In the genomic region with DNA sequence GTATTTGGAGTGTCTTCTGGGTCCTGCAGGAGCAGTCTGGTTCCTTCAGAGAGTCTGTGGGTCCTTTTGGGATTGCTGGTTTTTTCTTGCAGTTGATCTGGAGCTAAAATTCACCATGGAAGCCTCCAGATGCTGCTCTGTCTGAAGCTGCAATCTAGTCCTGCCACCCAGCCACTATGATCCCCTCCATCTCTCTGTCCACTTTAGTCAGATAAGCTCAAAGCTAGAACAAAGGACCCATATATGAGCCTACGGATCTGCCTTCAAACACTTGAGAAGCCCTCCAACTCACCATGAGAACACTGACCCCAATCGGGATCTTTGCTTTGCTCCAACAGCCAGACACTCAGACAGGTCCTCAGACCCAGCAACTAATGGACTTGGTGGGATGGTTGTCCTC, we compare ENCODE assay signal across 13 cellular contexts. TPM values are rescaled to one million over a fixed set of nuclear protein-coding genes. Genes with fewer than 3 reads are reported as not detected.
DNase-seq lines count a peak whose midpoint lies in the region; ATAC-seq and TF ChIP-seq lines count a peak whose summit lies in the region.
"Had no signal": no experiment of that assay in that cellular context is flagged by ENCODE, and none has a peak within 500 bp of the region (broad histone marks: within the 10 kb centered on the region; RNA-seq: fewer than 3 reads in every experiment).

No MANE protein-coding gene starts in this region.

- peaks cover 1% of the 10 kb centered on the region for H3K27me3 Mint-ChIP-seq in endodermal cell (ENCODE audit: insufficient read depth)
- peaks cover 21% of the 10 kb centered on the region for H3K27me3 Mint-ChIP-seq in osteocyte (ENCODE audit: unreplicated experiment)

- peaks cover 21% of the 10 kb centered on the region for H3K9me3 Mint-ChIP-seq in endodermal cell
- H3K9me3 Mint-ChIP-seq in osteocyte (ENCODE audit: unreplicated experiment): no peaks in the 10 kb centered on the region

- H3K27ac Mint-ChIP-seq in endodermal cell (peak overlapping the region; percentile 42), osteocyte (ENCODE audit: unreplicated experiment) (peak overlapping the region; percentile 32)
- H3K27ac Mint-ChIP-seq: mesothelial cell of epicardium, WTC11 had no signal

- ATAC-seq in HG02571 (IDR thresholded peaks at IDR 0.05; ENCODE audit: unreplicated experiment): no peak
- no peak for ATAC-seq in GM19328 (IDR thresholded peaks at IDR 0.05; ENCODE audit: unreplicated experiment)
- ATAC-seq: WTC11 had no signal

- H3K27me3 ChIP-seq in Loucy (ENCODE audit: insufficient read depth, low read length, poor library complexity, severe bottlenecking) (no peaks in the 10 kb centered on the region), endodermal cell (ENCODE audit: control insufficient read depth, insufficient read depth, low read length, poor library complexity, severe bottlenecking) (no peaks in the 10 kb centered on the region)
- H3K27me3 ChIP-seq: cardiac muscle cell had no signal

- H3K9me3 ChIP-seq in Loucy (ENCODE audit: insufficient read depth, low read depth, low read length) (no peaks in the 10 kb centered on the region), endodermal cell (ENCODE audit: control insufficient read depth, low read length) (peaks cover 22% of the 10 kb centered on the region)

- no peaks in the 10 kb centered on the region for H4K20me1 ChIP-seq in Loucy (ENCODE audit: insufficient read depth, low read length, poor library complexity, severe bottlenecking)

- no peak for DNase-seq in endodermal cell
- no peak for DNase-seq in osteocyte (ENCODE audit: extremely low spot score, unreplicated experiment)
- DNase-seq in islet precursor cell: no peak
- DNase-seq: activated effector memory CD4-positive, alpha-beta T cell treated with anti-CD3 and anti-CD28 coated beads, Interleukin-2, amount 50 U/mL, for 16 hours; NCI-H1436 treated with DMSO at 0.1 percent for 48 hours; retina had no signal

- no peak overlapping the region for H3K4me3 Mint-ChIP-seq in endodermal cell
- H3K4me3 Mint-ChIP-seq in osteocyte (ENCODE audit: unreplicated experiment): no peak overlapping the region
- H3K4me3 Mint-ChIP-seq: mesothelial cell of epicardium, WTC11 had no signal

- H3K36me3 Mint-ChIP-seq in endodermal cell (ENCODE audit: low read depth) (peaks cover 5% of the 10 kb centered on the region), osteocyte (ENCODE audit: unreplicated experiment) (no peaks in the 10 kb centered on the region)

- no peaks in the 10 kb centered on the region for H3F3A ChIP-seq in Loucy (ENCODE audit: low read depth)

- H3K4me1 Mint-ChIP-seq in endodermal cell (peaks cover 41% of the 10 kb centered on the region), osteocyte (ENCODE audit: unreplicated experiment) (peaks cover 23% of the 10 kb centered on the region)

- H3K4me1 ChIP-seq in Loucy (ENCODE audit: insufficient read depth, low read length, poor library complexity, severe bottlenecking) (peaks cover 30% of the 10 kb centered on the region), endodermal cell (ENCODE audit: control insufficient read depth, insufficient read depth, low read length) (peaks cover 15% of the 10 kb centered on the region)

- TF ChIP-seq CTCF in C4-2B (conservative IDR thresholded peaks at IDR 0.05): no peak
- no peak for TF ChIP-seq CTCF in Loucy (conservative IDR thresholded peaks at IDR 0.05; ENCODE audit: low read length)
- TF ChIP-seq CTCF in endodermal cell (conservative IDR thresholded peaks at IDR 0.05): no peak
- no peak for TF ChIP-seq CTCF in osteocyte (IDR thresholded peaks at IDR 0.05)

- H3K36me3 ChIP-seq in Loucy (ENCODE audit: insufficient read depth, low read length) (no peaks in the 10 kb centered on the region), endodermal cell (ENCODE audit: control insufficient read depth, insufficient read depth, low read length) (no peaks in the 10 kb centered on the region)
- H3K36me3 ChIP-seq: cardiac muscle cell had no signal

- H3K27ac ChIP-seq in C4-2B: peak overlapping the region; percentile 33
- no peak overlapping the region for H3K27ac ChIP-seq in endodermal cell (ENCODE audit: low read depth, low read length)
- H3K27ac ChIP-seq: cardiac muscle cell had no signal

- H3K4me3 ChIP-seq in Loucy (ENCODE audit: low read length, poor library complexity, severe bottlenecking): peak overlapping the region; percentile 65
- peak overlapping the region; percentile 49 for H3K4me3 ChIP-seq in endodermal cell (ENCODE audit: low read length)
- H3K4me3 ChIP-seq: cardiac muscle cell had no signal

- no peaks in the 10 kb centered on the region for H3K9me2 ChIP-seq in Loucy (replicated peaks; ENCODE audit: low read depth, low read length)

- 87 to 95% methylated on average over 2 of the region's 2 CpGs for WGBS in endodermal cell (ENCODE audit: insufficient coverage in 1 of 2, insufficient read length in 1 of 2), 2 experiments

- H2AFZ ChIP-seq in Loucy (ENCODE audit: low read length): peak overlapping the region; percentile 79

- H3K9ac ChIP-seq in Loucy (ENCODE audit: low read depth, low read length, poor library complexity, severe bottlenecking): peak overlapping the region; percentile 32
- H3K9ac ChIP-seq in endodermal cell (ENCODE audit: extremely low read depth, low read length, poor library complexity, severe bottlenecking): no peak overlapping the region

- peak overlapping the region; percentile 70 for H3K4me2 ChIP-seq in Loucy (ENCODE audit: low read depth, low read length, poor library complexity, severe bottlenecking)

- no peaks in the 10 kb centered on the region for H3K79me2 ChIP-seq in Loucy (ENCODE audit: insufficient read depth, low read length)

RNA-seq across cellular contexts. Expression of a gene that starts 0.6 kb away (rescaled TPM):
- 10 to 100 TPM in 1 of 2 donors, 1 to 10 TPM in 1; 7.6 to 13.5 TPM for total RNA-seq in endodermal cell
- polyA plus RNA-seq in endodermal cell (2013, experiment 1 of 2): 2.6 TPM
- 2.7 TPM for polyA plus RNA-seq in endodermal cell (2013, experiment 2 of 2)
- 2.9 and 3.5 TPM in 2 replicates for total RNA-seq in osteocyte

RNA-seq across cellular contexts. Expression of a gene that starts 50.6 kb away (rescaled TPM):
- 100 to 1,000 TPM in 1 of 2 donors, 10 to 100 TPM in 1; 95.1 to 125 TPM for total RNA-seq in endodermal cell
- polyA plus RNA-seq in endodermal cell (2013, experiment 1 of 2): 32.0 TPM
- 35.9 TPM for polyA plus RNA-seq in endodermal cell (2013, experiment 2 of 2)
- 90.8 and 96.9 TPM in 2 replicates for total RNA-seq in osteocyte
